Comparison of ENCODE assay signal across 2 cellular contexts in the genomic region with DNA sequence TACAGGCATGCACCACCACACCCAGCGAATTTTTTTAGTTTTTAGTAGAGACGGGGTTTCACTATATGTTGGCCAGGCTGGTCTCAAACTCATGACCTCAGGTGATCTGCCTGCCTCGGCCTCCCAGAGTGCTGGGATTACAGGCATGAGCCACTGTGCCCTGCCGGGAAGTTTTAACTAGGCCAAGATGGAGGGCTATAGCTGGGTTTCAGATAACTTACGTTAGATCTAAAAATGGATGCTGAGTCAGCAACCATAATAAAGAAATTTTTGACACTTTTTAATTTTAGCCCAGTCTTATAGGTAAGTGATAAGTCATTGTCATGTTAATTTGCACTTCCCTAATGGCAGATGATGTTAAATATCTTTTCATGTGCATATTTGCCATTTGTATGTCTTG.
TF ChIP-seq lines count a peak whose summit lies in the region.

No MANE protein-coding gene starts in this region.

TF ChIP-seq in A549, 52 proteins besides CTCF, POLR2A, EP300 and RAD21:
- TF ChIP-seq HOXB5 (CRISPR knock-in tag; IDR thresholded peaks at IDR 0.05): no peak
- no peak for TF ChIP-seq HMGXB4 (CRISPR knock-in tag; IDR thresholded peaks at IDR 0.05; ENCODE audit: borderline replicate concordance)
- peak; percentile 96 for TF ChIP-seq MAFK (IDR thresholded peaks at IDR 0.05; ENCODE audit: partially characterized antibody)
TF ChIP-seq in A549: peak in this region for 1.

TF ChIP-seq in GM12878, 131 proteins besides CTCF, POLR2A, EP300 and RAD21:
- TF ChIP-seq E4F1 (IDR thresholded peaks at IDR 0.05; ENCODE audit: borderline replicate concordance, partially characterized antibody) (no peak), RAD51 (IDR thresholded peaks at IDR 0.05) (no peak), MAX (IDR thresholded peaks at IDR 0.05; ENCODE audit: low read depth, low read length) (no peak), JUNB (IDR thresholded peaks at IDR 0.05) (no peak), MYB (IDR thresholded peaks at IDR 0.05; ENCODE audit: borderline replicate concordance, low read depth, low read length) (no peak), RB1 (IDR thresholded peaks at IDR 0.05; ENCODE audit: borderline replicate concordance) (no peak), MEF2A (IDR thresholded peaks at IDR 0.05; ENCODE audit: insufficient read depth, low read depth, low read length) (no peak), ZBED1 (IDR thresholded peaks at IDR 0.05; ENCODE audit: borderline replicate concordance) (no peak), ZNF207 (IDR thresholded peaks at IDR 0.05; ENCODE audit: borderline replicate concordance) (no peak), BCLAF1 (IDR thresholded peaks at IDR 0.05) (no peak)
- TF ChIP-seq, protein P1, sequence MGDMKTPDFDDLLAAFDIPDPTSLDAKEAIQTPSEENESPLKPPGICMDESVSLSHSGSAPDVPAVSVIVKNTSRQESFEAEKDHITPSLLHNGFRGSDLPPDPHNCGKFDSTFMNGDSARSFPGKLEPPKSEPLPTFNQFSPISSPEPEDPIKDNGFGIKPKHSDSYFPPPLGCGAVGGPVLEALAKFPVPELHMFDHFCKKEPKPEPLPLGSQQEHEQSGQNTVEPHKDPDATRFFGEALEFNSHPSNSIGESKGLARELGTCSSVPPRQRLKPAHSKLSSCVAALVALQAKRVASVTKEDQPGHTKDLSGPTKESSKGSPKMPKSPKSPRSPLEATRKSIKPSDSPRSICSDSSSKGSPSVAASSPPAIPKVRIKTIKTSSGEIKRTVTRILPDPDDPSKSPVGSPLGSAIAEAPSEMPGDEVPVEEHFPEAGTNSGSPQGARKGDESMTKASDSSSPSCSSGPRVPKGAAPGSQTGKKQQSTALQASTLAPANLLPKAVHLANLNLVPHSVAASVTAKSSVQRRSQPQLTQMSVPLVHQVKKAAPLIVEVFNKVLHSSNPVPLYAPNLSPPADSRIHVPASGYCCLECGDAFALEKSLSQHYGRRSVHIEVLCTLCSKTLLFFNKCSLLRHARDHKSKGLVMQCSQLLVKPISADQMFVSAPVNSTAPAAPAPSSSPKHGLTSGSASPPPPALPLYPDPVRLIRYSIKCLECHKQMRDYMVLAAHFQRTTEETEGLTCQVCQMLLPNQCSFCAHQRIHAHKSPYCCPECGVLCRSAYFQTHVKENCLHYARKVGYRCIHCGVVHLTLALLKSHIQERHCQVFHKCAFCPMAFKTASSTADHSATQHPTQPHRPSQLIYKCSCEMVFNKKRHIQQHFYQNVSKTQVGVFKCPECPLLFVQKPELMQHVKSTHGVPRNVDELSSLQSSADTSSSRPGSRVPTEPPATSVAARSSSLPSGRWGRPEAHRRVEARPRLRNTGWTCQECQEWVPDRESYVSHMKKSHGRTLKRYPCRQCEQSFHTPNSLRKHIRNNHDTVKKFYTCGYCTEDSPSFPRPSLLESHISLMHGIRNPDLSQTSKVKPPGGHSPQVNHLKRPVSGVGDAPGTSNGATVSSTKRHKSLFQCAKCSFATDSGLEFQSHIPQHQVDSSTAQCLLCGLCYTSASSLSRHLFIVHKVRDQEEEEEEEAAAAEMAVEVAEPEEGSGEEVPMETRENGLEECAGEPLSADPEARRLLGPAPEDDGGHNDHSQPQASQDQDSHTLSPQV (IDR thresholded peaks at IDR 0.05): no peak
- TF ChIP-seq, protein P2, sequence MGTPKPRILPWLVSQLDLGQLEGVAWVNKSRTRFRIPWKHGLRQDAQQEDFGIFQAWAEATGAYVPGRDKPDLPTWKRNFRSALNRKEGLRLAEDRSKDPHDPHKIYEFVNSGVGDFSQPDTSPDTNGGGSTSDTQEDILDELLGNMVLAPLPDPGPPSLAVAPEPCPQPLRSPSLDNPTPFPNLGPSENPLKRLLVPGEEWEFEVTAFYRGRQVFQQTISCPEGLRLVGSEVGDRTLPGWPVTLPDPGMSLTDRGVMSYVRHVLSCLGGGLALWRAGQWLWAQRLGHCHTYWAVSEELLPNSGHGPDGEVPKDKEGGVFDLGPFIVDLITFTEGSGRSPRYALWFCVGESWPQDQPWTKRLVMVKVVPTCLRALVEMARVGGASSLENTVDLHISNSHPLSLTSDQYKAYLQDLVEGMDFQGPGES (IDR thresholded peaks at IDR 0.05): no peak
